In genomic region chr9:134682026-134682425, GRCh38 we compare ENCODE assay signal across 21 cellular contexts. TPM values are rescaled to one million over a fixed set of nuclear protein-coding genes. Genes with fewer than 3 reads are reported as not detected.
DNase-seq lines count a peak whose midpoint lies in the region; ATAC-seq and TF ChIP-seq lines count a peak whose summit lies in the region.
"Had no signal": no experiment of that assay in that cellular context is flagged by ENCODE, and none has a peak within 500 bp of the region (broad histone marks: within the 10 kb centered on the region; RNA-seq: fewer than 3 reads in every experiment).

No MANE protein-coding gene starts in this region.

- H3K4me1 Mint-ChIP-seq in HFFc6 (ENCODE audit: low read depth) = peaks cover 62% of the 10 kb centered on the region
- peaks cover 30% of the 10 kb centered on the region for H3K4me1 Mint-ChIP-seq in mesothelial cell of epicardium
- H3K4me1 Mint-ChIP-seq in CD4-positive, alpha-beta memory T cell = no peaks in the 10 kb centered on the region
- H3K4me1 Mint-ChIP-seq: activated naive CD4-positive, alpha-beta T cell treated with anti-CD3 and anti-CD28 coated beads, Interleukin-2, amount 50 U/mL, for 24 hours had no signal

- peaks cover 49% of the 10 kb centered on the region for H3K4me1 ChIP-seq in stomach smooth muscle (ENCODE audit: control insufficient read depth, insufficient read depth, low read length)
- no peaks in the 10 kb centered on the region for H3K4me1 ChIP-seq in CD4-positive, alpha-beta memory T cell (ENCODE audit: insufficient read depth, low read length)
- H3K4me1 ChIP-seq: body of pancreas had no signal

- no peak for DNase-seq in HFFc6
- DNase-seq in Right ventricle myocardium superior = peak; percentile 55
- DNase-seq in mesothelial cell of epicardium (ENCODE audit: low spot score in 2 of 2, unreplicated experiment in 2 of 2) = no peak
- no peak for DNase-seq in CD4-positive, alpha-beta memory T cell
- DNase-seq: activated CD8-positive, alpha-beta memory T cell treated with anti-CD3 and anti-CD28 coated beads for 24 hours; activated T-cell treated with anti-CD3 and anti-CD28 coated beads, Interleukin-2, amount 50 U/mL, for 72 hours; body of pancreas; MM.1S; NCI-H1436; NCI-H524; stimulated activated CD4-positive, alpha-beta T cell treated with anti-CD3 and anti-CD28 coated beads, Interleukin-2, amount 100 ng/mL, for 24 hours had no signal

- peak overlapping the region; percentile 7; the same call in 1 of the 2 replicates for H3K4me3 Mint-ChIP-seq in HFFc6
- no peak overlapping the region for H3K4me3 Mint-ChIP-seq in mesothelial cell of epicardium
- no peak overlapping the region for H3K4me3 Mint-ChIP-seq in CD4-positive, alpha-beta memory T cell
- H3K4me3 Mint-ChIP-seq: activated naive CD4-positive, alpha-beta T cell treated with anti-CD3 and anti-CD28 coated beads, Interleukin-2, amount 50 U/mL, for 24 hours; activated T-cell treated with anti-CD3 and anti-CD28 coated beads, Interleukin-2, amount 50 U/mL, for 72 hours; stimulated activated naive CD8-positive, alpha-beta T cell treated with anti-CD3 and anti-CD28 coated beads, Interleukin-15, Interleukin-2, amounts not matched to agents 100 ng/mL and 50 ng/mL, for 24 hours had no signal

- CTCF ChIA-PET in CD4-positive, alpha-beta memory T cell (lab: Charles Lee; ENCODE audit: partially characterized antibody) = no interaction called here

- POLR2A ChIA-PET in CD4-positive, alpha-beta memory T cell (lab: Charles Lee; ENCODE audit: partially characterized antibody) = no interaction called here

- no peaks in the 10 kb centered on the region for H3K27me3 ChIP-seq in stomach smooth muscle (ENCODE audit: control insufficient read depth in 1 of 2, insufficient read depth in 2 of 2, low read length in 2 of 2)
- no peaks in the 10 kb centered on the region for H3K27me3 ChIP-seq in CD4-positive, alpha-beta memory T cell (ENCODE audit: insufficient read depth, low read length)
- H3K27me3 ChIP-seq: body of pancreas, ovary had no signal

- peak overlapping the region; percentile 24 for H3K27ac ChIP-seq in stomach smooth muscle (ENCODE audit: low read length)
- H3K27ac ChIP-seq in CD4-positive, alpha-beta memory T cell (ENCODE audit: low read depth, low read length) = no peak overlapping the region
- H3K27ac ChIP-seq: BLaER1 treated with 17β-estradiol and CSF1 and Interleukin-3, amounts not matched to agents 10 nM and 100 nM; body of pancreas had no signal

- peaks cover 3 to 6% of the 10 kb centered on the region in 2 donors for H3K36me3 ChIP-seq in stomach smooth muscle (ENCODE audit: control insufficient read depth in 2 of 2, insufficient read depth in 2 of 2, low read length in 2 of 2)
- H3K36me3 ChIP-seq in CD4-positive, alpha-beta memory T cell (ENCODE audit: insufficient read depth, low read length) = no peaks in the 10 kb centered on the region
- H3K36me3 ChIP-seq: ovary had no signal

- intact Hi-C loops in Right ventricle myocardium superior (cut with DNase I) = no loop called here
- intact Hi-C loops in CD4-positive, alpha-beta memory T cell (cut with micrococcal nuclease) = no loop called here

- H3K27me3 Mint-ChIP-seq in HFFc6 (ENCODE audit: insufficient read depth) = peaks cover 8% of the 10 kb centered on the region
- H3K27me3 Mint-ChIP-seq in mesothelial cell of epicardium (ENCODE audit: low read depth) = no peaks in the 10 kb centered on the region
- H3K27me3 Mint-ChIP-seq in CD4-positive, alpha-beta memory T cell = no peaks in the 10 kb centered on the region
- H3K27me3 Mint-ChIP-seq: stimulated activated naive CD8-positive, alpha-beta T cell treated with anti-CD3 and anti-CD28 coated beads, Interleukin-15, Interleukin-2, amounts not matched to agents 100 ng/mL and 50 ng/mL, for 24 hours had no signal

- ATAC-seq in Right ventricle myocardium superior (ENCODE audit: poor library complexity) = peak; percentile 71
- ATAC-seq in GM21367 (IDR thresholded peaks at IDR 0.05; ENCODE audit: unreplicated experiment) = no peak
- no peak for ATAC-seq in HG03571 (IDR thresholded peaks at IDR 0.05; ENCODE audit: unreplicated experiment)
- ATAC-seq in HG03045 (IDR thresholded peaks at IDR 0.05; ENCODE audit: unreplicated experiment) = no peak
- ATAC-seq: activated T-cell treated with anti-CD3 and anti-CD28 coated beads, Interleukin-2, amount 50 U/mL, for 72 hours; body of pancreas; K562 had no signal

- TF ChIP-seq CTCF in HFFc6 (IDR thresholded peaks at IDR 0.05) (no peak), mesothelial cell of epicardium (IDR thresholded peaks at IDR 0.05; ENCODE audit: unreplicated experiment) (no peak)

- peak overlapping the region; percentile 21 to 26 for H3K9ac ChIP-seq in stomach smooth muscle (ENCODE audit: low read length in 2 of 2)
- H3K9ac ChIP-seq: BLaER1 treated with 17β-estradiol and CSF1 and Interleukin-3, amounts not matched to agents 10 nM and 100 nM had no signal

- no peaks in the 10 kb centered on the region for H3K9me3 Mint-ChIP-seq in HFFc6
- no peaks in the 10 kb centered on the region for H3K9me3 Mint-ChIP-seq in mesothelial cell of epicardium
- H3K9me3 Mint-ChIP-seq in CD4-positive, alpha-beta memory T cell = peaks cover 0 to 2% (median 0%) of the 10 kb centered on the region in 8 donors
- H3K9me3 Mint-ChIP-seq: activated naive CD4-positive, alpha-beta T cell treated with anti-CD3 and anti-CD28 coated beads, Interleukin-2, amount 50 U/mL, for 24 hours; activated T-cell treated with anti-CD3 and anti-CD28 coated beads, Interleukin-2, amount 50 U/mL, for 72 hours; stimulated activated naive CD8-positive, alpha-beta T cell treated with anti-CD3 and anti-CD28 coated beads, Interleukin-15, Interleukin-2, amounts not matched to agents 100 ng/mL and 50 ng/mL, for 24 hours had no signal

- H3K9me3 ChIP-seq in stomach smooth muscle (ENCODE audit: control insufficient read depth in 2 of 2, low read length in 2 of 2) = no peaks in the 10 kb centered on the region
- H3K9me3 ChIP-seq in CD4-positive, alpha-beta memory T cell (ENCODE audit: control insufficient read depth in 1 of 2, low read length in 2 of 2) = no peaks in the 10 kb centered on the region
- H3K9me3 ChIP-seq: body of pancreas, ovary had no signal

- no peak overlapping the region for H3K4me3 ChIP-seq in stomach smooth muscle (ENCODE audit: low read length in 2 of 2)
- no peak overlapping the region for H3K4me3 ChIP-seq in CD4-positive, alpha-beta memory T cell (ENCODE audit: low read length in 2 of 2)
- H3K4me3 ChIP-seq: BLaER1 treated with 17β-estradiol and CSF1 and Interleukin-3, amounts not matched to agents 10 nM and 100 nM; body of pancreas; K562; lung; ovary had no signal

- H3K27ac Mint-ChIP-seq in HFFc6 = peak overlapping the region; percentile 77
- H3K27ac Mint-ChIP-seq in mesothelial cell of epicardium = peak overlapping the region; percentile 72
- no peak overlapping the region for H3K27ac Mint-ChIP-seq in CD4-positive, alpha-beta memory T cell
- H3K27ac Mint-ChIP-seq: activated naive CD4-positive, alpha-beta T cell treated with anti-CD3 and anti-CD28 coated beads, Interleukin-2, amount 50 U/mL, for 24 hours; activated T-cell treated with anti-CD3 and anti-CD28 coated beads, Interleukin-2, amount 50 U/mL, for 72 hours; stimulated activated naive CD8-positive, alpha-beta T cell treated with anti-CD3 and anti-CD28 coated beads, Interleukin-15, Interleukin-2, amounts not matched to agents 100 ng/mL and 50 ng/mL, for 24 hours had no signal

- H3K36me3 Mint-ChIP-seq in HFFc6 (ENCODE audit: low read depth) (no peaks in the 10 kb centered on the region; the same call in 1 of the 2 replicates), mesothelial cell of epicardium (peaks cover 3% of the 10 kb centered on the region)
- no peaks in the 10 kb centered on the region for H3K36me3 Mint-ChIP-seq in CD4-positive, alpha-beta memory T cell
- H3K36me3 Mint-ChIP-seq: activated naive CD4-positive, alpha-beta T cell treated with anti-CD3 and anti-CD28 coated beads, Interleukin-2, amount 50 U/mL, for 24 hours had no signal

RNA-seq across cellular contexts. Expression of gene COL5A1, which starts 40.4 kb away (rescaled TPM):
- total RNA-seq in HFFc6 (2021; fragmentation: NEBNext Ultra II Directional; extraction: Animal tissue kit (Norgen Biotek cat#: 25700)) = 100 to 1,000 TPM; 196 to 308 (median 225) TPM
- 12.7 TPM for total RNA-seq in Right ventricle myocardium superior
- total RNA-seq in mesothelial cell of epicardium = 549 to 605 TPM (median 596 TPM) in 3 replicates
- total RNA-seq in CD4-positive, alpha-beta memory T cell = 1 to 10 TPM; 1.5 to 1.6 TPM
- under 1 TPM in 1 of 2 donors, not detected in 1; 0.36 TPM for polyA plus RNA-seq in CD4-positive, alpha-beta memory T cell

Comparison
In these comparisons a context has a peak if more than half of its experiments do, and no peak if none do; other contexts are left out.
1. H3K27ac Mint-ChIP-seq: peak in HFFc6 (single experiment) and mesothelial cell of epicardium (single experiment); none in CD4-positive, alpha-beta memory T cell (0 of 7).
2. RNA of gene COL5A1, which starts 40.4 kb away (total RNA-seq): 549 to 605 TPM in mesothelial cell of epicardium and 196 to 308 TPM in HFFc6; 12.7 TPM in Right ventricle myocardium superior (single experiment) and 1.5 to 1.6 TPM in CD4-positive, alpha-beta memory T cell; every median in the first group is over 10 times any median in the second.